Comparison of ENCODE assay signal across 1 cellular context in genomic region chr1:26861889-26862371, GRCh38.
TF ChIP-seq lines count a peak whose summit lies in the region.

No MANE protein-coding gene starts in this region.

TF ChIP-seq in Ishikawa, 13 proteins besides CTCF, POLR2A, EP300 and RAD21 (continued from another document):
- TF ChIP-seq REST (IDR thresholded peaks at IDR 0.05; ENCODE audit: low read depth) (no peak), TCF12 (IDR thresholded peaks at IDR 0.05; ENCODE audit: low read depth) (peak; percentile 81), ZBTB7A (IDR thresholded peaks at IDR 0.05; ENCODE audit: low read depth) (no peak; the same call in 1 of the 2 replicates), CEBPB (IDR thresholded peaks at IDR 0.05) (no peak)
